20 cellular contexts compared by ENCODE assay signal in genomic region chr16:2179107-2179501, GRCh38. TPM values are rescaled to one million over a fixed set of nuclear protein-coding genes. Genes with fewer than 3 reads are reported as not detected.
"Had no signal": no experiment of that assay in that cellular context is flagged by ENCODE, and none has a peak within 500 bp of the region (broad histone marks: within the 10 kb centered on the region; RNA-seq: fewer than 3 reads in every experiment).

No MANE protein-coding gene starts in this region.

- ATAC-seq: SK-N-SH treated with all-trans-retinoic acid at 6 μM for 48 hours had no signal

- H3K27me3 ChIP-seq: brain microvascular endothelial cell, SJSA1 had no signal

- H3K4me1 ChIP-seq: SJSA1 had no signal

- H3K27ac Mint-ChIP-seq: activated CD4-positive, alpha-beta T cell treated with anti-CD3 and anti-CD28 coated beads, Interleukin-2, amount 10 ng/mL, durations not matched to agents 24 days and 14 days; activated naive CD4-positive, alpha-beta T cell treated with anti-CD3 and anti-CD28 coated beads for 36 hours; activated naive CD8-positive, alpha-beta T cell treated with anti-CD3 and anti-CD28 coated beads for 36 hours had no signal

- H3K4me3 ChIP-seq: SJSA1 had no signal

- H3K9me3 Mint-ChIP-seq: activated CD4-positive, alpha-beta T cell treated with anti-CD3 and anti-CD28 coated beads, Interleukin-2, amount 10 ng/mL, durations not matched to agents 24 days and 14 days; activated naive CD4-positive, alpha-beta T cell treated with anti-CD3 and anti-CD28 coated beads for 36 hours; activated naive CD8-positive, alpha-beta T cell treated with anti-CD3 and anti-CD28 coated beads for 36 hours; activated T-cell treated with anti-CD3 and anti-CD28 coated beads, Interleukin-2, amount 50 U/mL, for 4 hours had no signal

- H3K27ac ChIP-seq: brain microvascular endothelial cell, SJSA1 had no signal

- H3K4me3 Mint-ChIP-seq: activated CD4-positive, alpha-beta T cell treated with anti-CD3 and anti-CD28 coated beads, Interleukin-2, amount 10 ng/mL, durations not matched to agents 24 days and 14 days; activated naive CD4-positive, alpha-beta T cell treated with anti-CD3 and anti-CD28 coated beads for 36 hours; activated naive CD8-positive, alpha-beta T cell treated with anti-CD3 and anti-CD28 coated beads for 36 hours; activated T-cell treated with anti-CD3 and anti-CD28 coated beads, Interleukin-2, amount 50 U/mL, for 4 hours had no signal

- DNase-seq: activated CD4-positive, alpha-beta T cell treated with anti-CD3 and anti-CD28 coated beads for 1 hour; activated T-cell treated with anti-CD3 and anti-CD28 coated beads, Interleukin-2, amount 50 U/mL, for 4 hours; brain microvascular endothelial cell; cerebellar nuclear complex; Karpas-422; NCI-H1105 treated with DMSO at 0.1 percent for 48 hours; NCI-H1436 treated with DMSO at 0.1 percent for 48 hours; NCI-H187 treated with DMSO at 0.1 percent for 48 hours; NCI-H2081 treated with DMSO at 0.1 percent for 48 hours; NCI-H510A; NCI-H69; NK-92 treated with Interleukin-12 subunit alpha and Interleukin-12 subunit beta, amount 100 ng/mL, for 24 hours; OCI-M1; SHP77; SW 1271 had no signal

- H3K27me3 Mint-ChIP-seq: activated CD4-positive, alpha-beta T cell treated with anti-CD3 and anti-CD28 coated beads, Interleukin-2, amount 10 ng/mL, durations not matched to agents 24 days and 14 days; activated naive CD8-positive, alpha-beta T cell treated with anti-CD3 and anti-CD28 coated beads for 36 hours had no signal

- H3K9me3 ChIP-seq: SJSA1 had no signal

- H3K4me1 Mint-ChIP-seq: activated CD4-positive, alpha-beta T cell treated with anti-CD3 and anti-CD28 coated beads, Interleukin-2, amount 10 ng/mL, durations not matched to agents 24 days and 14 days; activated naive CD8-positive, alpha-beta T cell treated with anti-CD3 and anti-CD28 coated beads for 36 hours had no signal

RNA-seq across cellular contexts. Expression of gene CASKIN1, which starts 17.3 kb away (rescaled TPM):
- total RNA-seq: SJSA1 had no signal

RNA-seq across cellular contexts. Expression of gene RAB26, which starts 30.7 kb away (rescaled TPM):
- total RNA-seq: activated naive CD4-positive, alpha-beta T cell treated with anti-CD3 and anti-CD28 coated beads for 36 hours; activated T-cell treated with anti-CD3 and anti-CD28 coated beads, Interleukin-2, amount 50 U/mL, for 4 hours had no signal
